Comparison of ENCODE assay signal across 12 cellular contexts in genomic region chr9:85521331-85522197, GRCh38.
DNase-seq lines count a peak whose midpoint lies in the region; ATAC-seq and TF ChIP-seq lines count a peak whose summit lies in the region.
"Had no signal": no experiment of that assay in that cellular context is flagged by ENCODE, and none has a peak within 500 bp of the region (broad histone marks: within the 10 kb centered on the region; RNA-seq: fewer than 3 reads in every experiment).

No MANE protein-coding gene starts in this region.

- H3K27me3 Mint-ChIP-seq in natural killer cell treated with Interleukin-12 subunit alpha and Interleukin-12 subunit beta and Interleukin-15 and Interleukin-18, amount 100 ng/mL, for 72 hours: peaks cover 40 to 46% of the 10 kb centered on the region in 2 donors

- no peaks in the 10 kb centered on the region for H3K9me3 Mint-ChIP-seq in natural killer cell treated with Interleukin-12 subunit alpha and Interleukin-12 subunit beta and Interleukin-15 and Interleukin-18, amount 100 ng/mL, for 72 hours
- H3K9me3 Mint-ChIP-seq: activated B cell treated with CpG ODN at 0.5 μM for 24 hours had no signal

- H3K27ac ChIP-seq in A673 (ENCODE audit: low read depth, low read length, poor library complexity, severe bottlenecking) (no peak overlapping the region), HUES6 (ENCODE audit: low read depth, low read length) (no peak overlapping the region), esophagus muscularis mucosa (replicated peaks in 1 of 4) (no peak overlapping the region), WERI-Rb-1 (no peak overlapping the region), colonic mucosa (no peak overlapping the region)

- POLR2A ChIA-PET in A673 (lab: Charles Lee; ENCODE audit: low non-redundant PET): no interaction called here

- no peaks in the 10 kb centered on the region for H3K36me3 Mint-ChIP-seq in natural killer cell treated with Interleukin-12 subunit alpha and Interleukin-12 subunit beta and Interleukin-15 and Interleukin-18, amount 100 ng/mL, for 72 hours

- no peak for TF ChIP-seq POLR2A in esophagus muscularis mucosa (IDR thresholded peaks at IDR 0.05; ENCODE audit: low read depth)

- no TSS peak for BruUV-seq in A673 (replicated peaks; lab: Mats Ljungman, UMichigan)

- ATAC-seq in natural killer cell treated with Interleukin-12 subunit alpha and Interleukin-12 subunit beta and Interleukin-15 and Interleukin-18, amount 100 ng/mL, for 72 hours: no peak
- ATAC-seq in GM21381 (IDR thresholded peaks at IDR 0.05; ENCODE audit: unreplicated experiment): no peak

- WGBS in esophagus muscularis mucosa: 78% methylated on average over 23 of the region's 23 CpGs

- H3K4me1 ChIP-seq in A673 (ENCODE audit: insufficient read depth, low read length, poor library complexity, severe bottlenecking) (no peaks in the 10 kb centered on the region), HUES6 (ENCODE audit: control insufficient read depth, insufficient read depth, low read length) (no peaks in the 10 kb centered on the region; the same call in 1 of the 2 replicates), esophagus muscularis mucosa (peaks cover 0 to 13% (median 11%) of the 10 kb centered on the region in 4 donors), colonic mucosa (no peaks in the 10 kb centered on the region)

- DNase-seq in A673 (ENCODE audit: low spot score) (peak; percentile 48), esophagus muscularis mucosa (ENCODE audit: extremely low spot score) (peak; percentile 77), WERI-Rb-1 (no peak), colonic mucosa (no peak)
- no peak for DNase-seq in natural killer cell treated with Interleukin-12 subunit alpha and Interleukin-12 subunit beta and Interleukin-15 and Interleukin-18, amount 100 ng/mL, for 72 hours (ENCODE audit: low spot score)
- DNase-seq in activated effector memory CD4-positive, alpha-beta T cell treated with anti-CD3 and anti-CD28 coated beads, Interleukin-2, amount 50 U/mL, for 16 hours: no peak
- DNase-seq: activated B cell treated with CpG ODN at 0.5 μM for 24 hours; activated effector memory CD4-positive, alpha-beta T cell treated with Interleukin-2 at 50 U/mL for 16 hours; SHP77 treated with DMSO at 0.1 percent for 48 hours; stimulated activated naive CD4-positive, alpha-beta T cell had no signal

- TF ChIP-seq CTCF in A673 (conservative IDR thresholded peaks at IDR 0.05; ENCODE audit: low read depth, low read length) (no peak), esophagus muscularis mucosa (IDR thresholded peaks at IDR 0.05) (no peak), WERI-Rb-1 (IDR thresholded peaks at IDR 0.05; ENCODE audit: low read depth, low read length) (no peak), colonic mucosa (IDR thresholded peaks at IDR 0.05) (no peak)

- peak overlapping the region; percentile 87 for H3K4me3 Mint-ChIP-seq in natural killer cell treated with Interleukin-12 subunit alpha and Interleukin-12 subunit beta and Interleukin-15 and Interleukin-18, amount 100 ng/mL, for 72 hours

- TF ChIP-seq EP300 in esophagus muscularis mucosa (IDR thresholded peaks at IDR 0.05): no peak

- H3K4me3 ChIP-seq in A673 (ENCODE audit: low read depth, low read length, poor library complexity, severe bottlenecking) (no peak overlapping the region), HUES6 (ENCODE audit: low read depth, low read length) (peak overlapping the region; percentile 73; the same call in 1 of the 2 replicates), esophagus muscularis mucosa (no peak overlapping the region), WERI-Rb-1 (ENCODE audit: low read depth, low read length) (no peak overlapping the region), colonic mucosa (no peak overlapping the region)

- H3K9ac ChIP-seq in HUES6 (ENCODE audit: low read length) (no peak overlapping the region), colonic mucosa (ENCODE audit: low read depth in 2 of 2, low read length in 2 of 2) (no peak overlapping the region)

- H3K9me3 ChIP-seq in A673 (ENCODE audit: low read depth, low read length, poor library complexity, severe bottlenecking) (no peaks in the 10 kb centered on the region), HUES6 (ENCODE audit: control insufficient read depth, insufficient read depth, low read depth, low read length) (no peaks in the 10 kb centered on the region), esophagus muscularis mucosa (no peaks in the 10 kb centered on the region), WERI-Rb-1 (ENCODE audit: severe bottlenecking) (no peaks in the 10 kb centered on the region), colonic mucosa (no peaks in the 10 kb centered on the region)

- H3K36me3 ChIP-seq in A673 (ENCODE audit: insufficient read depth, low read length, poor library complexity, severe bottlenecking) (no peaks in the 10 kb centered on the region), HUES6 (ENCODE audit: control insufficient read depth, insufficient read depth, low read length) (no peaks in the 10 kb centered on the region), esophagus muscularis mucosa (no peaks in the 10 kb centered on the region), WERI-Rb-1 (no peaks in the 10 kb centered on the region), colonic mucosa (no peaks in the 10 kb centered on the region)

- CTCF ChIA-PET in A673 (lab: Charles Lee): no interaction called here

- H3K27me3 ChIP-seq in A673 (replicated peaks; ENCODE audit: insufficient read depth, low read depth, low read length, poor library complexity): peaks cover 45% of the 10 kb centered on the region
- H3K27me3 ChIP-seq in HUES6 (ENCODE audit: control insufficient read depth, insufficient read depth, low read length): peaks cover 47% of the 10 kb centered on the region
- peaks cover 0 to 42% (median 0%) of the 10 kb centered on the region in 4 donors for H3K27me3 ChIP-seq in esophagus muscularis mucosa
- H3K27me3 ChIP-seq in WERI-Rb-1 (ENCODE audit: insufficient read depth, low read depth, severe bottlenecking): no peaks in the 10 kb centered on the region
- no peaks in the 10 kb centered on the region for H3K27me3 ChIP-seq in colonic mucosa

- intact Hi-C loops in A673 (cut with micrococcal nuclease; ENCODE audit: unreplicated experiment): no loop called here
- intact Hi-C loops in esophagus muscularis mucosa (cut with DNase I): no loop called here
- intact Hi-C loops in colonic mucosa (cut with DNase I): no loop called here

- no peak overlapping the region for H3K27ac Mint-ChIP-seq in natural killer cell treated with Interleukin-12 subunit alpha and Interleukin-12 subunit beta and Interleukin-15 and Interleukin-18, amount 100 ng/mL, for 72 hours
- H3K27ac Mint-ChIP-seq: activated B cell treated with CpG ODN at 0.5 μM for 24 hours had no signal

- peaks cover 28 to 34% of the 10 kb centered on the region in 2 donors for H3K4me1 Mint-ChIP-seq in natural killer cell treated with Interleukin-12 subunit alpha and Interleukin-12 subunit beta and Interleukin-15 and Interleukin-18, amount 100 ng/mL, for 72 hours (ENCODE audit: low read depth in 2 of 2)

Comparison
In these comparisons a context has a peak if more than half of its experiments do, and no peak if none do; other contexts are left out.
1. DNase-seq: peak in A673 (single experiment) and esophagus muscularis mucosa (single experiment); none in natural killer cell treated with Interleukin-12 subunit alpha and Interleukin-12 subunit beta and Interleukin-15 and Interleukin-18, amount 100 ng/mL, for 72 hours (single experiment), WERI-Rb-1 (single experiment), colonic mucosa (single experiment) and activated effector memory CD4-positive, alpha-beta T cell treated with anti-CD3 and anti-CD28 coated beads, Interleukin-2, amount 50 U/mL, for 16 hours (single experiment).